ENCODE assay signal across 16 cellular contexts in genomic region chr22:36817429-36817783, GRCh38. TPM values are rescaled to one million over a fixed set of nuclear protein-coding genes. Genes with fewer than 3 reads are reported as not detected.
DNase-seq lines count a peak whose midpoint lies in the region; ATAC-seq, FAIRE-seq and TF ChIP-seq lines count a peak whose summit lies in the region.
"Had no signal": no experiment of that assay in that cellular context is flagged by ENCODE, and none has a peak within 500 bp of the region (broad histone marks: within the 10 kb centered on the region; RNA-seq: fewer than 3 reads in every experiment).

No MANE protein-coding gene starts in this region.

- no peak for TF ChIP-seq POLR2A in suprapubic skin (IDR thresholded peaks at IDR 0.05)

- no peak for FAIRE-seq in RCC 7860 (lab: Jason Lieb, UNC)

- H3K9me3 ChIP-seq in suprapubic skin, result no peaks in the 10 kb centered on the region
- H3K9me3 ChIP-seq: esophagus muscularis mucosa, Peyer's patch, stomach had no signal

- no peaks in the 10 kb centered on the region for H3K36me3 Mint-ChIP-seq in activated naive CD8-positive, alpha-beta T cell
- H3K36me3 Mint-ChIP-seq in activated naive CD8-positive, alpha-beta T cell treated with anti-CD3 and anti-CD28 coated beads, Interleukin-2, amount 50 U/mL, for 24 hours (ENCODE audit: low read depth), result no peaks in the 10 kb centered on the region
- H3K36me3 Mint-ChIP-seq in activated T-helper 1 cell treated with anti-CD3 and anti-CD28 coated beads, Interleukin-12 subunit alpha, Interleukin-12 subunit beta, Interleukin-2, Interleukin-4 antibody, amounts not matched to agents 30 ng/mL and 10 ng/mL and 1 ng/mL, durations not matched to agents 14 hours and 24 hours and 36 hours (ENCODE audit: low read depth), result no peaks in the 10 kb centered on the region
- H3K36me3 Mint-ChIP-seq: naive B cell had no signal

- intact Hi-C loops in activated T-helper 1 cell treated with anti-CD3 and anti-CD28 coated beads, Interleukin-12 subunit alpha, Interleukin-12 subunit beta, Interleukin-2, Interleukin-4 antibody, amounts not matched to agents 30 ng/mL and 10 ng/mL and 1 ng/mL, durations not matched to agents 14 hours and 24 hours and 36 hours (cut with micrococcal nuclease), result no loop called here

- H3K27ac Mint-ChIP-seq in activated naive CD8-positive, alpha-beta T cell, result no peak overlapping the region
- no peak overlapping the region for H3K27ac Mint-ChIP-seq in activated naive CD8-positive, alpha-beta T cell treated with anti-CD3 and anti-CD28 coated beads, Interleukin-2, amount 50 U/mL, for 24 hours
- no peak overlapping the region for H3K27ac Mint-ChIP-seq in activated T-helper 1 cell treated with anti-CD3 and anti-CD28 coated beads, Interleukin-12 subunit alpha, Interleukin-12 subunit beta, Interleukin-2, Interleukin-4 antibody, amounts not matched to agents 30 ng/mL and 10 ng/mL and 1 ng/mL, durations not matched to agents 14 hours and 24 hours and 36 hours
- H3K27ac Mint-ChIP-seq: naive B cell had no signal

- H3K4me1 Mint-ChIP-seq in activated naive CD8-positive, alpha-beta T cell (ENCODE audit: low read depth), result peaks cover 11% of the 10 kb centered on the region
- peaks cover 4% of the 10 kb centered on the region for H3K4me1 Mint-ChIP-seq in activated naive CD8-positive, alpha-beta T cell treated with anti-CD3 and anti-CD28 coated beads, Interleukin-2, amount 50 U/mL, for 24 hours
- H3K4me1 Mint-ChIP-seq in activated T-helper 1 cell treated with anti-CD3 and anti-CD28 coated beads, Interleukin-12 subunit alpha, Interleukin-12 subunit beta, Interleukin-2, Interleukin-4 antibody, amounts not matched to agents 30 ng/mL and 10 ng/mL and 1 ng/mL, durations not matched to agents 14 hours and 24 hours and 36 hours (ENCODE audit: low read depth), result no peaks in the 10 kb centered on the region

- no peak overlapping the region for H3K27ac ChIP-seq in suprapubic skin
- H3K27ac ChIP-seq: esophagus muscularis mucosa, Peyer's patch, stomach had no signal

- no peak for TF ChIP-seq CTCF in suprapubic skin (IDR thresholded peaks at IDR 0.05)

- no peak for ATAC-seq in activated naive CD8-positive, alpha-beta T cell treated with anti-CD3 and anti-CD28 coated beads, Interleukin-2, amount 50 U/mL, for 24 hours
- ATAC-seq in GM18502 (IDR thresholded peaks at IDR 0.05; ENCODE audit: poor library complexity, unreplicated experiment), result no peak
- ATAC-seq in GM19395 (IDR thresholded peaks at IDR 0.05; ENCODE audit: unreplicated experiment), result no peak

- no peaks in the 10 kb centered on the region for H3K36me3 ChIP-seq in suprapubic skin
- H3K36me3 ChIP-seq: esophagus muscularis mucosa, Peyer's patch, stomach had no signal

- peak overlapping the region; percentile 63 for H3K4me3 Mint-ChIP-seq in activated naive CD8-positive, alpha-beta T cell
- no peak overlapping the region for H3K4me3 Mint-ChIP-seq in activated naive CD8-positive, alpha-beta T cell treated with anti-CD3 and anti-CD28 coated beads, Interleukin-2, amount 50 U/mL, for 24 hours
- peak overlapping the region; percentile 26 for H3K4me3 Mint-ChIP-seq in activated T-helper 1 cell treated with anti-CD3 and anti-CD28 coated beads, Interleukin-12 subunit alpha, Interleukin-12 subunit beta, Interleukin-2, Interleukin-4 antibody, amounts not matched to agents 30 ng/mL and 10 ng/mL and 1 ng/mL, durations not matched to agents 14 hours and 24 hours and 36 hours

- no peaks in the 10 kb centered on the region for H3K9me3 Mint-ChIP-seq in activated naive CD8-positive, alpha-beta T cell (ENCODE audit: low read depth)
- H3K9me3 Mint-ChIP-seq in activated naive CD8-positive, alpha-beta T cell treated with anti-CD3 and anti-CD28 coated beads, Interleukin-2, amount 50 U/mL, for 24 hours, result no peaks in the 10 kb centered on the region
- no peaks in the 10 kb centered on the region for H3K9me3 Mint-ChIP-seq in activated T-helper 1 cell treated with anti-CD3 and anti-CD28 coated beads, Interleukin-12 subunit alpha, Interleukin-12 subunit beta, Interleukin-2, Interleukin-4 antibody, amounts not matched to agents 30 ng/mL and 10 ng/mL and 1 ng/mL, durations not matched to agents 14 hours and 24 hours and 36 hours

- no peak for TF ChIP-seq EP300 in suprapubic skin (IDR thresholded peaks at IDR 0.05)

- H3K4me1 ChIP-seq in suprapubic skin, result peaks cover 15% of the 10 kb centered on the region

- 42% methylated on average over 6 of the region's 6 CpGs for WGBS in suprapubic skin

- DNase-seq in activated naive CD8-positive, alpha-beta T cell treated with anti-CD3 and anti-CD28 coated beads, Interleukin-2, amount 50 U/mL, for 24 hours, result no peak
- no peak for DNase-seq in activated T-helper 1 cell treated with anti-CD3 and anti-CD28 coated beads, Interleukin-12 subunit alpha, Interleukin-12 subunit beta, Interleukin-2, Interleukin-4 antibody, amounts not matched to agents 30 ng/mL and 10 ng/mL and 1 ng/mL, durations not matched to agents 14 hours and 24 hours and 36 hours (ENCODE audit: low spot score)
- DNase-seq in left kidney (ENCODE audit: low read depth, low spot score) (peak; percentile 59), suprapubic skin (ENCODE audit: low spot score in 2 of 2) (no peak), RCC 7860 (ENCODE audit: low spot score) (no peak)
- DNase-seq: KG1, naive B cell, NCI-H1092, Peyer's patch, stomach, SW 1271 had no signal

- peaks cover 79% of the 10 kb centered on the region for H3K27me3 ChIP-seq in suprapubic skin

- peak overlapping the region; percentile 40 for H3K4me3 ChIP-seq in suprapubic skin

- H3K27me3 Mint-ChIP-seq in activated naive CD8-positive, alpha-beta T cell, result peaks cover 45% of the 10 kb centered on the region
- peaks cover 51% of the 10 kb centered on the region for H3K27me3 Mint-ChIP-seq in activated naive CD8-positive, alpha-beta T cell treated with anti-CD3 and anti-CD28 coated beads, Interleukin-2, amount 50 U/mL, for 24 hours
- H3K27me3 Mint-ChIP-seq in activated T-helper 1 cell treated with anti-CD3 and anti-CD28 coated beads, Interleukin-12 subunit alpha, Interleukin-12 subunit beta, Interleukin-2, Interleukin-4 antibody, amounts not matched to agents 30 ng/mL and 10 ng/mL and 1 ng/mL, durations not matched to agents 14 hours and 24 hours and 36 hours (ENCODE audit: insufficient read depth), result peaks cover 45% of the 10 kb centered on the region

RNA-seq across cellular contexts. Expression of gene PVALB, which starts 0.6 kb away (rescaled TPM):
- not detected in 2 replicates for total RNA-seq in activated T-helper 1 cell treated with anti-CD3 and anti-CD28 coated beads, Interleukin-12 subunit alpha, Interleukin-12 subunit beta, Interleukin-2, Interleukin-4 antibody, amounts not matched to agents 30 ng/mL and 10 ng/mL and 1 ng/mL, durations not matched to agents 14 hours and 24 hours and 36 hours
- not detected for total RNA-seq in suprapubic skin
- total RNA-seq: dermis microvascular lymphatic vessel endothelial cell, esophagus muscularis mucosa, Peyer's patch, stomach had no signal

RNA-seq across cellular contexts. Expression of gene IFT27, which starts 41.5 kb away (rescaled TPM):
- 26.0 and 30.9 TPM in 2 replicates for total RNA-seq in activated T-helper 1 cell treated with anti-CD3 and anti-CD28 coated beads, Interleukin-12 subunit alpha, Interleukin-12 subunit beta, Interleukin-2, Interleukin-4 antibody, amounts not matched to agents 30 ng/mL and 10 ng/mL and 1 ng/mL, durations not matched to agents 14 hours and 24 hours and 36 hours
- total RNA-seq in suprapubic skin, result 10 to 100 TPM in 2 of 4 donors, 1 to 10 TPM in 2; 8.2 to 29.0 (median 17.7) TPM

RNA-seq across cellular contexts. Expression of gene NCF4, which starts 43.4 kb away (rescaled TPM):
- 15.6 and 17.3 TPM in 2 replicates for total RNA-seq in activated T-helper 1 cell treated with anti-CD3 and anti-CD28 coated beads, Interleukin-12 subunit alpha, Interleukin-12 subunit beta, Interleukin-2, Interleukin-4 antibody, amounts not matched to agents 30 ng/mL and 10 ng/mL and 1 ng/mL, durations not matched to agents 14 hours and 24 hours and 36 hours
- total RNA-seq in suprapubic skin, result 1 to 10 TPM; 1.1 to 4.5 (median 3.1) TPM
- total RNA-seq: dermis microvascular lymphatic vessel endothelial cell had no signal
